8 cellular contexts compared by ENCODE assay signal in the genomic region with DNA sequence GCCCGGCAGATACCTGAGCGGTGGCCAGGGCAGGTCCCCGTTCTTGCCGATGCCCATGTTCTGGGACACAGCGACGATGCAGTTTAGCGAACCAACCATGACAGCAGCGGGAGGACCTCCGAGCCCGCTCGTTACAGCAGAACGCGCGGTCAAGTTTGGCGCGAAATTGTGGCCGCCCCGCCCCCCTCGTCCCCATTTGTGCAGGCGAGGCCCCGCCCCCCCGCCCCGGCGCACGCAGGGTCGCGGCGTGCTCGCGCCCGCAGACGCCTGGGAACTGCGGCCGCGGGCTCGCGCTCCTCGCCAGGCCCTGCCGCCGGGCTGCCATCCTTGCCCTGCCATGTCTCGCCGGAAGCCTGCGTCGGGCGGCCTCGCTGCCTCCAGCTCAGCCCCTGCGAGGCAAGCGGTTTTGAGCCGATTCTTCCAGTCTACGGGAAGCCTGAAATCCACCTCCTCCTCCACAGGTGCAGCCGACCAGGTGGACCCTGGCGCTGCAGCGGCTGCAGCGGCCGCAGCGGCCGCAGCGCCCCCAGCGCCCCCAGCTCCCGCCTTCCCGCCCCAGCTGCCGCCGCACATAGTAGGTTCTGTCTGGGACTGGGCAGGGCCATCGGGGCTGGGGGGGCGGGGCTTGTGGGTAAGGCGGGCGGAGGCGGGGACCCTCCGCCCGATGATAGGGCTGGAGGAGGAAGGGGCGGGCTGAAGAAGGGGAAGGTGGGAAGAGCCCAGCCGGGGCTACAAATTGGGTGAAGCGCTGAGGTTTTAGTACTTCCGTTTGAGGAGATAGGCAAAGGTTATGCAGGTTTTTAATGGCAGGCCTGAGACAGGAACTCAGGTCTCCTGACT.
DNase-seq lines count a peak whose midpoint lies in the region; ATAC-seq, FAIRE-seq and TF ChIP-seq lines count a peak whose summit lies in the region.

Gene DHFR, minus strand, starts transcription at position 593 of the 840 bp plus-strand sequence. Its CDS starts 494 bp downstream, at position 99.
Gene MSH3, plus strand, starts transcription at position 262 of the 840 bp plus-strand sequence. Its CDS starts 76 bp downstream, at position 338.

- FAIRE-seq in islet of Langerhans (lab: Jason Lieb, UNC) = peak; percentile 92

- H3K4me3 Mint-ChIP-seq in central memory CD8-positive, alpha-beta T cell = peak within 1 kb of the TSS; percentile 81

- peaks cover 17% of the 10 kb centered on the region for H3K4me1 Mint-ChIP-seq in central memory CD8-positive, alpha-beta T cell

- H3K27ac Mint-ChIP-seq in central memory CD8-positive, alpha-beta T cell (ENCODE audit: low read depth) = peak within 1 kb of the TSS; percentile 75

- peaks cover 16% of the 10 kb centered on the region for H3K36me3 Mint-ChIP-seq in central memory CD8-positive, alpha-beta T cell (ENCODE audit: insufficient read depth)

- in situ Hi-C loops in GM18951 (cut with MboI; ENCODE audit: low sequenced_read_pairs, unreplicated experiment) = no loop called here

- DNase-seq in AG08395 (ENCODE audit: low spot score) = peak; percentile 95
- DNase-seq in NCI-H446 (lab: John Stamatoyannopoulos, UW) = peak; percentile 79 to 89
- DNase-seq in activated CD4-positive, CD25-positive, alpha-beta regulatory T cell treated with anti-CD3 and anti-CD28 coated beads, Interleukin-2, amount 50 U/mL, for 16 hours (ENCODE audit: low read depth, low spot score) = peak; percentile 76
- DNase-seq in central memory CD8-positive, alpha-beta T cell (ENCODE audit: low spot score in 2 of 2) = peak; percentile 80
- peak; percentile 77 to 90 for DNase-seq in stimulated activated CD4-positive, alpha-beta T cell treated with anti-CD3 and anti-CD28 coated beads, Interleukin-12 subunit alpha, Interleukin-12 subunit beta, amount 100 ng/mL, for 24 hours (ENCODE audit: low read depth in 2 of 2)

- H3K27me3 Mint-ChIP-seq in central memory CD8-positive, alpha-beta T cell = no peaks in the 10 kb centered on the region

- ATAC-seq in HG03280 (IDR thresholded peaks at IDR 0.05; ENCODE audit: unreplicated experiment) = peak; percentile 47
- peak; percentile 44 for ATAC-seq in central memory CD8-positive, alpha-beta T cell (replicated peaks; ENCODE audit: extremely low read depth, poor library complexity, severe bottlenecking)

- no peaks in the 10 kb centered on the region for H3K9me3 Mint-ChIP-seq in central memory CD8-positive, alpha-beta T cell

- TF ChIP-seq POLR2A in GM18951 (IDR thresholded peaks at IDR 0.05; ENCODE audit: extremely low read depth, insufficient read depth, insufficient read length) = peak; percentile 87

Comparison
In these comparisons a context has a peak if more than half of its experiments do, and no peak if none do; other contexts are left out.
1. Peak in every context shown above with its lines: DNase-seq and ATAC-seq.